ENCODE assay signal across 8 cellular contexts in the genomic region with DNA sequence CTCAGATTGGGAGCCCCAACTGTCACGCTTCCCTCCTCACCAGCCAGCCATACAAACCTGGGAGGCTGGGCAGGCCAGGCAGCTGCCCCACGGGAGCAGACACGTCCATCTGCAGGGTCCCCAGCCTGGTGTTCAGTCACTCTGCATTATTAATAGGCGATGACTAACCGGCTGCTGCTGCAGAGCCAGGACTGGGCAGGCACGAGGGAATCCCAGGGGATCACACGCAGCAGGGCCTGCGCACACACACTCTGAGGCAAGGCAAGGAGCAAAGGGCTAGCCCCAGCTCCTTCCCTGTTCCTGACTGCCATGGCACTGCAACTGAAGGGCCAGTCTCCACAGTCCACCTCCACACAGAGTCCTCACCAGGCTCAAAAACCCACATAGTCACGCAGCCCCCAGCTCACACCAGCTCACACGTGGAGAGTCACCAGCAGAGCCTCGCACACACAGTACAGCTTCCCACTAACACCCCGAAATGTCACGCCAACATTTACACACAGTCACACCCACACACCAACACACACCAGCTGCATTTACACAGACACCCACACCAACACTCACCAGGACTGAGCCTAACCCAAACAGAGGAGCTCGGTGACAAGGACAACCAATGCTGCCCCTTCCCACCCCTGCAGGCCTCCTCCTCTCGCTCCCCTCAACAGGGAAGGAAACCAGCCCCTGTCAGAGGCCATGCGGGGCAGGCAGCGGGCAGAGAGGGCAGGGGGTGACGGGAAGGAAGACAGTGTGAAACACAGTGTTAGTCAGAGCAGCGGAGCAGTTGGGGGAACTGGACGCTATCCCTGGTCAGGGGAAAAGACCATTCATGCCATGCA. TPM values are rescaled to one million over a fixed set of nuclear protein-coding genes. Genes with fewer than 3 reads are reported as not detected.
DNase-seq lines count a peak whose midpoint lies in the region; ATAC-seq, FAIRE-seq and TF ChIP-seq lines count a peak whose summit lies in the region.

No MANE protein-coding gene starts in this region.

- no peak for TF ChIP-seq CTCF in Caco-2 (IDR thresholded peaks at IDR 0.05; ENCODE audit: insufficient read depth in 1 of 2, low read depth in 1 of 2, low read length in 1 of 2, severe bottlenecking in 1 of 2, unreplicated experiment in 1 of 2)

- H3K9ac ChIP-seq in skeletal muscle tissue (ENCODE audit: low read depth in 1 of 3, low read length in 3 of 3): peak overlapping the region; percentile 64 to 86 (median 66)

- H3K4me3 ChIP-seq in SJCRH30: no peak overlapping the region
- H3K4me3 ChIP-seq in skeletal muscle tissue (ENCODE audit: low read length in 3 of 3): peak overlapping the region; percentile 35 to 54 (median 53)
- H3K4me3 ChIP-seq in small intestine (ENCODE audit: low read depth in 1 of 2, low read length in 2 of 2): no peak overlapping the region
- H3K4me3 ChIP-seq in Caco-2 (ENCODE audit: low read depth, low read length): no peak overlapping the region

- CTCF ChIA-PET in Caco-2 (lab: Charles Lee): interaction anchor here (0.6 to 1.8 kb wide), 2 partner anchors 13 to 113 kb away, joined by 4 to 6 read pairs; no protein-coding TSS in a partner anchor

- H3K9me3 ChIP-seq in SJCRH30 (replicated peaks) (no peaks in the 10 kb centered on the region), skeletal muscle tissue (ENCODE audit: control insufficient read depth in 3 of 3, low read length in 3 of 3) (no peaks in the 10 kb centered on the region), small intestine (ENCODE audit: control insufficient read depth, low read depth) (no peaks in the 10 kb centered on the region), Caco-2 (no peaks in the 10 kb centered on the region; the same call in 1 of the 2 replicates)

- H3K36me3 ChIP-seq in SJCRH30: no peaks in the 10 kb centered on the region
- no peaks in the 10 kb centered on the region for H3K36me3 ChIP-seq in skeletal muscle tissue (ENCODE audit: control insufficient read depth in 3 of 3, insufficient read depth in 3 of 3, low read length in 3 of 3)
- H3K36me3 ChIP-seq in small intestine (ENCODE audit: control insufficient read depth in 2 of 2, insufficient read depth in 2 of 2, low read length in 2 of 2): no peaks in the 10 kb centered on the region
- no peaks in the 10 kb centered on the region for H3K36me3 ChIP-seq in Caco-2 (ENCODE audit: control insufficient read depth, insufficient read depth, low read length)

- no peak overlapping the region for H3K4me3 Mint-ChIP-seq in Caco-2 (ENCODE audit: unreplicated experiment)

- H3K27me3 ChIP-seq in SJCRH30: peaks cover 12% of the 10 kb centered on the region
- no peaks in the 10 kb centered on the region for H3K27me3 ChIP-seq in skeletal muscle tissue (ENCODE audit: control insufficient read depth in 3 of 3, insufficient read depth in 3 of 3, low read length in 3 of 3)
- peaks cover 0 to 11% of the 10 kb centered on the region in 2 donors for H3K27me3 ChIP-seq in small intestine (ENCODE audit: control insufficient read depth in 2 of 2, insufficient read depth in 2 of 2, low read length in 2 of 2)
- H3K27me3 ChIP-seq in Caco-2 (replicated peaks; ENCODE audit: control insufficient read depth, insufficient read depth, low read length): 0 out of 2 replicates have a peak, but pooled peaks cover 2% of the 10 kb centered on the region

- no peaks in the 10 kb centered on the region for H3K9me3 Mint-ChIP-seq in Caco-2 (ENCODE audit: unreplicated experiment)

- POLR2A ChIA-PET in Caco-2 (lab: Charles Lee): no interaction called here

- H3K27ac ChIP-seq in SJCRH30 (no peak overlapping the region), skeletal muscle tissue (ENCODE audit: low read depth, low read length) (peak overlapping the region; percentile 90), small intestine (ENCODE audit: low read depth in 1 of 2, low read length in 1 of 2) (no peak overlapping the region)

- H3K4me1 Mint-ChIP-seq in Caco-2 (ENCODE audit: low read depth, unreplicated experiment): no peaks in the 10 kb centered on the region

- DNase-seq in SJCRH30 (peak; percentile 78 to 82), Right ventricle myocardium inferior (ENCODE audit: missing footprints) (peak; percentile 84), small intestine (no peak), Caco-2 (no peak)
- no peak for DNase-seq in activated CD8-positive, alpha-beta memory T cell treated with anti-CD3 and anti-CD28 coated beads, Interleukin-2, amount 50 U/mL, for 4 hours

- ATAC-seq in GM18517 (IDR thresholded peaks at IDR 0.05; ENCODE audit: unreplicated experiment) (peak; percentile 39), Right ventricle myocardium inferior (peak; percentile 98), GM21360 (IDR thresholded peaks at IDR 0.05; ENCODE audit: unreplicated experiment) (no peak)

- no peaks in the 10 kb centered on the region for H3K36me3 Mint-ChIP-seq in Caco-2 (ENCODE audit: insufficient read depth, unreplicated experiment)

- H3K27me3 Mint-ChIP-seq in Caco-2 (ENCODE audit: insufficient read depth, unreplicated experiment): peaks cover 26% of the 10 kb centered on the region

- FAIRE-seq in small intestine (lab: Jason Lieb, UNC): no peak

- WGBS in small intestine, 3 donors: 54 to 63% (median 60%) methylated on average over 19 to 20 of the region's 20 CpGs

- intact Hi-C loops in Right ventricle myocardium inferior (cut with DNase I) (no loop called here), Caco-2 (cut with micrococcal nuclease; ENCODE audit: unreplicated experiment) (no loop called here)

- BruUV-seq in Caco-2 (replicated peaks; lab: Mats Ljungman, UMichigan): no TSS peak

- no peak overlapping the region for H3K27ac Mint-ChIP-seq in Caco-2 (ENCODE audit: unreplicated experiment)

- H3K4me1 ChIP-seq in SJCRH30 (peaks cover 8% of the 10 kb centered on the region; the same call in 1 of the 2 replicates), skeletal muscle tissue (ENCODE audit: control insufficient read depth in 3 of 3, insufficient read depth in 3 of 3, low read length in 3 of 3) (peaks cover 19 to 24% (median 22%) of the 10 kb centered on the region in 3 donors), small intestine (ENCODE audit: control insufficient read depth in 2 of 2, insufficient read depth in 1 of 2, low read depth in 1 of 2, low read length in 1 of 2) (no peaks in the 10 kb centered on the region), Caco-2 (no peaks in the 10 kb centered on the region)

RNA-seq across cellular contexts. Expression of gene NRXN2, which starts 47.4 kb away (rescaled TPM):
- 0.08 and 0.51 TPM in 2 replicates for total RNA-seq in SJCRH30 (2014; rRNA removed; shearing (Covaris generic))
- total RNA-seq in Right ventricle myocardium inferior (1.9 TPM), skeletal muscle tissue (9.4 TPM), Caco-2 (2022) (6.5 and 7.6 TPM in 2 replicates)
- 1 to 10 TPM in 2 of 3 donors, under 1 TPM in 1; 0.45 to 4.4 (median 1.1) TPM for polyA plus RNA-seq in small intestine

Comparison
In these comparisons a context has a peak if more than half of its experiments do, and no peak if none do; other contexts are left out.
1. DNase-seq: peak in SJCRH30 (2 of 2) and Right ventricle myocardium inferior (single experiment); none in small intestine (single experiment), activated CD8-positive, alpha-beta memory T cell treated with anti-CD3 and anti-CD28 coated beads, Interleukin-2, amount 50 U/mL, for 4 hours (single experiment) and Caco-2 (0 of 2).
2. H3K4me3 ChIP-seq: peak in skeletal muscle tissue (3 of 3); none in SJCRH30 (single experiment), small intestine (0 of 2) and Caco-2 (single experiment).